Comparison of ENCODE assay signal across 28 cellular contexts in the genomic region with DNA sequence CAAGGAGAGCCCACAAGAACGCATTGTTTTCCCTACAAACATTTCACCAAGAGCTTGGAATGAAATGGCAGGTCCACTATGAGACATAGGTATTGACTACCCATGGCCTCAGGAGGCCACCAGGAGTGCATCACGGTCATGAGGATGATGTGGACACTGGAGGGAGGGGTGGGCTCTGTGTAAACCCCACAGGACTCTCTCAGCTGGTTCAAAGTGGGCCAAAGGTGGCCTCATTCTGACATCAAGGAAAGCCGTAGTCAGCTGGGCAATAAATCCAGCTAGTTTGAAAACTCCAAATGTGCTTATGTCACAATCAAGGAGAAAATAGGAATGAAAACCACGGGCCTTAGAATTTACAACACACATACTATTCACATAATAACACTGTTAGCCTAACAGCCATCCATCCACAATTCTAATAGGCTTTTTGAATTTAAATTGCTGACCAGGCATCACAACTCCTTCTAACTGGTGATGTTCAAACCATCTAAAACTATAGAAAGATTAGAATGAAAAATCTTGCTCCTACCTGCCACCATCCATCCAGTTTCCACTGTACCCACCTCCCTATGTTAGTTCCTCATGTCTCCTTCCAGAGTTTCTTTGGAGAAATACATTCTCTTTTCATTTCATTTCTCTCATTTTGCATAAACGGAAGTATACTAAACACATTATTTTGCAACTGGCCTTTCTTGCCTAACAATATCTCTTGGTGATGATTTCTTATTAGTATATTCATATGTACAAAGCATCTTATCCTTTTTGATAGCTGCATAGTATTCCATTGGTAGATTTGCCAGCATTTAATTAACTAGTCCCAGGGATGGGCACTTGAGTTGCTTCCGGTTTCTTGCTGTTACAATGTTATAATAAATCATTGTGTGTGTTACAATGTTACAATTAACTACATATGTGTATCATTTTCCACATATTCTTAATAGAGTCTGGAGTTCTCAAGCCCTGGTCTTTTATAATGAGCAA. TPM values are rescaled to one million over a fixed set of nuclear protein-coding genes. Genes with fewer than 3 reads are reported as not detected.
"Had no signal": no experiment of that assay in that cellular context is flagged by ENCODE, and none has a peak within 500 bp of the region (broad histone marks: within the 10 kb centered on the region; RNA-seq: fewer than 3 reads in every experiment).

No MANE protein-coding gene starts in this region.

- H3K27ac Mint-ChIP-seq: activated B cell treated with CpG ODN at 0.5 μM for 24 hours; activated CD4-positive, alpha-beta memory T cell treated with anti-CD3 and anti-CD28 coated beads, Interleukin-2, amount 10 ng/mL, durations not matched to agents 7 days and 5 days; activated naive CD4-positive, alpha-beta T cell treated with anti-CD3 and anti-CD28 coated beads, Interleukin-2, amount 10 ng/mL, durations not matched to agents 7 days and 5 days; activated naive CD8-positive, alpha-beta T cell treated with anti-CD3 and anti-CD28 coated beads, Interleukin-2, amount 50 U/mL, for 24 hours; nephron; stimulated activated effector memory CD8-positive, alpha-beta T cell treated with anti-CD3 and anti-CD28 coated beads, Interleukin-12 subunit alpha, Interleukin-12 subunit beta, amount 100 ng/mL, for 72 hours; stimulated activated naive CD8-positive, alpha-beta T cell treated with anti-CD3 and anti-CD28 coated beads, Interleukin-15, amount 100 ng/mL, for 72 hours; T-helper 17 cell had no signal

- H3K36me3 ChIP-seq: left lung, neutrophil, ovary, right atrium auricular region, suprapubic skin, transverse colon had no signal

- H3K4me3 ChIP-seq: left lung, ovary, psoas muscle, right atrium auricular region, suprapubic skin, transverse colon had no signal

- H3K9me3 ChIP-seq: left lung, neutrophil, ovary, psoas muscle, right atrium auricular region, suprapubic skin, transverse colon had no signal

- H3K4me3 Mint-ChIP-seq: activated B cell treated with CpG ODN at 0.5 μM for 24 hours; activated CD4-positive, alpha-beta memory T cell treated with anti-CD3 and anti-CD28 coated beads, Interleukin-2, amount 10 ng/mL, durations not matched to agents 7 days and 5 days; activated naive CD4-positive, alpha-beta T cell treated with anti-CD3 and anti-CD28 coated beads, Interleukin-2, amount 10 ng/mL, durations not matched to agents 7 days and 5 days; activated naive CD8-positive, alpha-beta T cell treated with anti-CD3 and anti-CD28 coated beads, Interleukin-2, amount 50 U/mL, for 24 hours; brain; effector memory CD8-positive, alpha-beta T cell; nephron; stimulated activated effector memory CD8-positive, alpha-beta T cell treated with anti-CD3 and anti-CD28 coated beads, Interleukin-12 subunit alpha, Interleukin-12 subunit beta, amount 100 ng/mL, for 72 hours; stimulated activated naive CD8-positive, alpha-beta T cell treated with anti-CD3 and anti-CD28 coated beads, Interleukin-15, amount 100 ng/mL, for 72 hours; T-helper 17 cell had no signal

- H3K4me1 ChIP-seq: psoas muscle had no signal

- DNase-seq: activated B cell treated with CpG ODN at 0.5 μM for 24 hours; activated CD4-positive, alpha-beta memory T cell treated with anti-CD3 and anti-CD28 coated beads, Interleukin-2, amount 10 ng/mL, durations not matched to agents 7 days and 5 days; activated CD4-positive, alpha-beta T cell treated with anti-CD3 and anti-CD28 coated beads for 4 hours; activated effector memory CD4-positive, alpha-beta T cell treated with anti-CD3 and anti-CD28 coated beads, Interleukin-2, amount 50 U/mL, for 16 hours; activated naive CD4-positive, alpha-beta T cell treated with anti-CD3 and anti-CD28 coated beads, Interleukin-2, amount 10 ng/mL, durations not matched to agents 7 days and 5 days; activated naive CD8-positive, alpha-beta T cell treated with anti-CD3 and anti-CD28 coated beads, Interleukin-2, amount 50 U/mL, for 24 hours; anterior cingulate cortex; effector memory CD8-positive, alpha-beta T cell; foreskin melanocyte; kidney glomerular epithelial cell; left lung; mammary epithelial cell; midbrain; ovary; stimulated activated CD4-positive, alpha-beta T cell treated with anti-CD3 and anti-CD28 coated beads, Interleukin-2, amount 100 ng/mL, for 24 hours; stimulated activated naive CD8-positive, alpha-beta T cell treated with anti-CD3 and anti-CD28 coated beads, Interleukin-15, amount 100 ng/mL, for 72 hours; SW 1271; T-helper 17 cell; transverse colon had no signal

- H3K27ac ChIP-seq: neutrophil, ovary, psoas muscle, right atrium auricular region, suprapubic skin had no signal

- H3K36me3 Mint-ChIP-seq: activated naive CD4-positive, alpha-beta T cell treated with anti-CD3 and anti-CD28 coated beads, Interleukin-2, amount 10 ng/mL, durations not matched to agents 7 days and 5 days; brain; stimulated activated effector memory CD8-positive, alpha-beta T cell treated with anti-CD3 and anti-CD28 coated beads, Interleukin-12 subunit alpha, Interleukin-12 subunit beta, amount 100 ng/mL, for 72 hours had no signal

- ATAC-seq: activated naive CD8-positive, alpha-beta T cell treated with anti-CD3 and anti-CD28 coated beads, Interleukin-2, amount 50 U/mL, for 24 hours; effector memory CD8-positive, alpha-beta T cell; esophagus mucosa; left lung; psoas muscle; stimulated activated effector memory CD8-positive, alpha-beta T cell treated with anti-CD3 and anti-CD28 coated beads, Interleukin-12 subunit alpha, Interleukin-12 subunit beta, amount 100 ng/mL, for 72 hours; stimulated activated naive CD8-positive, alpha-beta T cell treated with anti-CD3 and anti-CD28 coated beads, Interleukin-15, amount 100 ng/mL, for 72 hours; T-helper 17 cell had no signal

- H3K9me3 Mint-ChIP-seq: activated B cell treated with CpG ODN at 0.5 μM for 24 hours; activated CD4-positive, alpha-beta memory T cell treated with anti-CD3 and anti-CD28 coated beads, Interleukin-2, amount 10 ng/mL, durations not matched to agents 7 days and 5 days; activated naive CD4-positive, alpha-beta T cell treated with anti-CD3 and anti-CD28 coated beads, Interleukin-2, amount 10 ng/mL, durations not matched to agents 7 days and 5 days; activated naive CD8-positive, alpha-beta T cell treated with anti-CD3 and anti-CD28 coated beads, Interleukin-2, amount 50 U/mL, for 24 hours; effector memory CD8-positive, alpha-beta T cell; nephron; stimulated activated naive CD8-positive, alpha-beta T cell treated with anti-CD3 and anti-CD28 coated beads, Interleukin-15, amount 100 ng/mL, for 72 hours had no signal

- FAIRE-seq: endothelial cell of umbilical vein had no signal

- H3K27me3 ChIP-seq: left lung, ovary, right atrium auricular region, transverse colon had no signal

RNA-seq across cellular contexts. Expression of a gene that starts 21.5 kb away (rescaled TPM):
- total RNA-seq: activated CD4-positive, alpha-beta memory T cell treated with anti-CD3 and anti-CD28 coated beads, Interleukin-2, amount 10 ng/mL, durations not matched to agents 7 days and 5 days; endothelial cell of umbilical vein had no signal
- polyA plus RNA-seq: mammary epithelial cell had no signal
